Comparison of ENCODE assay signal across 39 cellular contexts in the genomic region with DNA sequence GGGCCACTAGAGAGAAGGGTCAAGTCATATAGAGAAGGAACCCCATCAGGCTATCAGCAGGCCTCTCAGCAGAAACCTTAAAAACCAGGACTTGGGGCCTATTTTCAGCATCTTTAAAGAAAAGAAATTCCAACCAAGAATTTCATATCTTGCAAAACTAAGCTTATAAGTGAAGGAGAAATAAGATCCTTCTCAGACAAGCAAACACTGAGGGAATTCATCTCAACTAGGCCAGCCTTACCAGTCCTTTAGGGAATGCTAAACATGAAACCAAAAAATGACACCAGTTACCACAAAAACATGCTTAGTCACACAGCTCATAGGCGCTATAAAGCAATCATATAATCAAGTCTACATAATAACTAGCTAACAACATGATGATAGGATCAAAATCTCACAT.
"Had no signal": no experiment of that assay in that cellular context is flagged by ENCODE, and none has a peak within 500 bp of the region (broad histone marks: within the 10 kb centered on the region; RNA-seq: fewer than 3 reads in every experiment).

No MANE protein-coding gene starts in this region.

- H3K36me3 ChIP-seq: adrenal gland, ascending aorta, brain microvascular endothelial cell, breast epithelium, cardiac muscle cell had no signal

- H3K36me3 Mint-ChIP-seq: activated naive CD4-positive, alpha-beta T cell treated with anti-CD3 and anti-CD28 coated beads, Interleukin-2, amount 10 ng/mL, durations not matched to agents 7 days and 5 days; activated naive CD4-positive, alpha-beta T cell treated with anti-CD3 and anti-CD28 coated beads, Interleukin-2, amount 50 U/mL, for 24 hours; activated naive CD8-positive, alpha-beta T cell; activated naive CD8-positive, alpha-beta T cell treated with anti-CD3 and anti-CD28 coated beads for 36 hours; activated naive CD8-positive, alpha-beta T cell treated with anti-CD3 and anti-CD28 coated beads, Interleukin-2, amount 10 ng/mL, durations not matched to agents 7 days and 5 days; brain had no signal

- ATAC-seq: activated naive CD4-positive, alpha-beta T cell treated with anti-CD3 and anti-CD28 coated beads, Interleukin-2, amount 50 U/mL, for 72 hours; activated naive CD8-positive, alpha-beta T cell treated with anti-CD3 and anti-CD28 coated beads, Interleukin-2, amount 50 U/mL, for 24 hours; activated T-cell treated with anti-CD3 and anti-CD28 coated beads, Interleukin-2, amount 50 U/mL, for 4 hours; activated T-cell treated with anti-CD3 and anti-CD28 coated beads, Interleukin-2, amount 50 U/mL, for 72 hours; activated T-helper 17 cell treated with anti-CD3 and anti-CD28 coated beads, Interleukin-2, amount 50 U/mL, for 72 hours; body of pancreas had no signal

- DNase-seq: activated effector memory CD4-positive, alpha-beta T cell treated with anti-CD3 and anti-CD28 coated beads, Interleukin-2, amount 50 U/mL, for 16 hours; activated effector memory CD4-positive, alpha-beta T cell treated with Interleukin-2 at 50 U/mL for 16 hours; activated gamma-delta T cell; activated gamma-delta T cell treated with Interleukin-2 at 50 U/mL for 16 hours; activated naive CD4-positive, alpha-beta T cell; activated naive CD4-positive, alpha-beta T cell treated with anti-CD3 and anti-CD28 coated beads, Interleukin-2, amount 10 ng/mL, durations not matched to agents 7 days and 5 days; activated naive CD4-positive, alpha-beta T cell treated with anti-CD3 and anti-CD28 coated beads, Interleukin-2, amount 50 U/mL, for 16 hours; activated naive CD4-positive, alpha-beta T cell treated with Interleukin-2 at 50 U/mL for 16 hours; activated naive CD8-positive, alpha-beta T cell treated with anti-CD3 and anti-CD28 coated beads for 36 hours; activated naive CD8-positive, alpha-beta T cell treated with anti-CD3 and anti-CD28 coated beads, Interleukin-2, amount 10 ng/mL, durations not matched to agents 7 days and 5 days; activated naive CD8-positive, alpha-beta T cell treated with anti-CD3 and anti-CD28 coated beads, Interleukin-2, amount 50 U/mL, for 24 hours; activated T-cell treated with anti-CD3 and anti-CD28 coated beads, Interleukin-2, amount 50 U/mL, for 1 hour; activated T-cell treated with anti-CD3 and anti-CD28 coated beads, Interleukin-2, amount 50 U/mL, for 24 hours; activated T-cell treated with anti-CD3 and anti-CD28 coated beads, Interleukin-2, amount 50 U/mL, for 4 hours; activated T-cell treated with anti-CD3 and anti-CD28 coated beads, Interleukin-2, amount 50 U/mL, for 48 hours; activated T-cell treated with anti-CD3 and anti-CD28 coated beads, Interleukin-2, amount 50 U/mL, for 72 hours; adrenal gland; amniotic stem cell; amygdala; anterior cingulate cortex; aorta; body of pancreas; brain microvascular endothelial cell; caudate nucleus; central memory CD4-positive, alpha-beta T cell; cerebellar nuclear complex had no signal

- H3K4me1 Mint-ChIP-seq: activated naive CD4-positive, alpha-beta T cell treated with anti-CD3 and anti-CD28 coated beads, Interleukin-2, amount 10 ng/mL, durations not matched to agents 7 days and 5 days; activated naive CD4-positive, alpha-beta T cell treated with anti-CD3 and anti-CD28 coated beads, Interleukin-2, amount 50 U/mL, for 24 hours; activated naive CD8-positive, alpha-beta T cell treated with anti-CD3 and anti-CD28 coated beads for 36 hours; activated naive CD8-positive, alpha-beta T cell treated with anti-CD3 and anti-CD28 coated beads, Interleukin-2, amount 10 ng/mL, durations not matched to agents 7 days and 5 days; activated naive CD8-positive, alpha-beta T cell treated with anti-CD3 and anti-CD28 coated beads, Interleukin-2, amount 50 U/mL, for 24 hours; activated T-helper 17 cell treated with anti-CD3 and anti-CD28 coated beads, Interleukin-2, amount 50 U/mL, for 72 hours; brain; central memory CD8-positive, alpha-beta T cell had no signal

- H3K4me3 Mint-ChIP-seq: activated naive CD4-positive, alpha-beta T cell treated with anti-CD3 and anti-CD28 coated beads, Interleukin-2, amount 10 ng/mL, durations not matched to agents 7 days and 5 days; activated naive CD4-positive, alpha-beta T cell treated with anti-CD3 and anti-CD28 coated beads, Interleukin-2, amount 50 U/mL, for 24 hours; activated naive CD8-positive, alpha-beta T cell; activated naive CD8-positive, alpha-beta T cell treated with anti-CD3 and anti-CD28 coated beads for 36 hours; activated naive CD8-positive, alpha-beta T cell treated with anti-CD3 and anti-CD28 coated beads, Interleukin-2, amount 10 ng/mL, durations not matched to agents 7 days and 5 days; activated naive CD8-positive, alpha-beta T cell treated with anti-CD3 and anti-CD28 coated beads, Interleukin-2, amount 50 U/mL, for 24 hours; activated T-cell treated with anti-CD3 and anti-CD28 coated beads, Interleukin-2, amount 50 U/mL, for 24 hours; activated T-cell treated with anti-CD3 and anti-CD28 coated beads, Interleukin-2, amount 50 U/mL, for 4 hours; activated T-cell treated with anti-CD3 and anti-CD28 coated beads, Interleukin-2, amount 50 U/mL, for 72 hours; activated T-helper 1 cell treated with anti-CD3 and anti-CD28 coated beads, Interleukin-12 subunit alpha, Interleukin-12 subunit beta, Interleukin-2, Interleukin-4 antibody, amounts not matched to agents 30 ng/mL and 10 ng/mL and 1 ng/mL, durations not matched to agents 14 hours and 24 hours and 36 hours; activated T-helper 17 cell treated with anti-CD3 and anti-CD28 coated beads, Interleukin-2, amount 50 U/mL, for 72 hours; brain; central memory CD8-positive, alpha-beta T cell had no signal

- H3K27ac Mint-ChIP-seq: activated naive CD4-positive, alpha-beta T cell treated with anti-CD3 and anti-CD28 coated beads, Interleukin-2, amount 10 ng/mL, durations not matched to agents 7 days and 5 days; activated naive CD4-positive, alpha-beta T cell treated with anti-CD3 and anti-CD28 coated beads, Interleukin-2, amount 50 U/mL, for 24 hours; activated naive CD4-positive, alpha-beta T cell treated with anti-CD3 and anti-CD28 coated beads, Interleukin-2, amount 50 U/mL, for 72 hours; activated naive CD8-positive, alpha-beta T cell; activated naive CD8-positive, alpha-beta T cell treated with anti-CD3 and anti-CD28 coated beads for 36 hours; activated naive CD8-positive, alpha-beta T cell treated with anti-CD3 and anti-CD28 coated beads, Interleukin-2, amount 10 ng/mL, durations not matched to agents 7 days and 5 days; activated naive CD8-positive, alpha-beta T cell treated with anti-CD3 and anti-CD28 coated beads, Interleukin-2, amount 50 U/mL, for 24 hours; activated T-cell treated with anti-CD3 and anti-CD28 coated beads, Interleukin-2, amount 50 U/mL, for 24 hours; activated T-cell treated with anti-CD3 and anti-CD28 coated beads, Interleukin-2, amount 50 U/mL, for 72 hours; activated T-helper 1 cell treated with anti-CD3 and anti-CD28 coated beads, Interleukin-12 subunit alpha, Interleukin-12 subunit beta, Interleukin-2, Interleukin-4 antibody, amounts not matched to agents 30 ng/mL and 10 ng/mL and 1 ng/mL, durations not matched to agents 14 hours and 24 hours and 36 hours; activated T-helper 17 cell treated with anti-CD3 and anti-CD28 coated beads, Interleukin-2, amount 50 U/mL, for 72 hours; activated T-helper 2 cell treated with anti-CD3 and anti-CD28 coated beads, Interferon-gamma antibody, Interleukin-2, Interleukin-4, amounts not matched to agents 10 μg/mL and 5 μg/mL and 100 μg/mL, durations not matched to agents 14 hours and 24 hours and 36 hours; brain had no signal

- H3K27me3 ChIP-seq: adrenal gland, ascending aorta, body of pancreas, brain microvascular endothelial cell, breast epithelium, cardiac muscle cell had no signal

- H3K27me3 Mint-ChIP-seq: activated naive CD4-positive, alpha-beta T cell treated with anti-CD3 and anti-CD28 coated beads, Interleukin-2, amount 10 ng/mL, durations not matched to agents 7 days and 5 days; activated naive CD4-positive, alpha-beta T cell treated with anti-CD3 and anti-CD28 coated beads, Interleukin-2, amount 50 U/mL, for 24 hours; activated naive CD8-positive, alpha-beta T cell; activated naive CD8-positive, alpha-beta T cell treated with anti-CD3 and anti-CD28 coated beads for 36 hours; activated naive CD8-positive, alpha-beta T cell treated with anti-CD3 and anti-CD28 coated beads, Interleukin-2, amount 10 ng/mL, durations not matched to agents 7 days and 5 days; activated naive CD8-positive, alpha-beta T cell treated with anti-CD3 and anti-CD28 coated beads, Interleukin-2, amount 50 U/mL, for 24 hours; activated T-cell treated with anti-CD3 and anti-CD28 coated beads, Interleukin-2, amount 50 U/mL, for 24 hours; activated T-helper 17 cell treated with anti-CD3 and anti-CD28 coated beads, Interleukin-2, amount 50 U/mL, for 72 hours; brain; central memory CD8-positive, alpha-beta T cell had no signal

- H3K4me1 ChIP-seq: adrenal gland, ascending aorta, body of pancreas, breast epithelium had no signal

- FAIRE-seq: astrocyte, bronchial epithelial cell had no signal

- H3K27ac ChIP-seq: adrenal gland, ascending aorta, body of pancreas, brain microvascular endothelial cell, breast epithelium, cardiac muscle cell had no signal

- H3K4me3 ChIP-seq: adrenal gland, ascending aorta, body of pancreas, breast epithelium, cardiac muscle cell had no signal
